ENCODE assay signal across 11 cellular contexts in the genomic region with DNA sequence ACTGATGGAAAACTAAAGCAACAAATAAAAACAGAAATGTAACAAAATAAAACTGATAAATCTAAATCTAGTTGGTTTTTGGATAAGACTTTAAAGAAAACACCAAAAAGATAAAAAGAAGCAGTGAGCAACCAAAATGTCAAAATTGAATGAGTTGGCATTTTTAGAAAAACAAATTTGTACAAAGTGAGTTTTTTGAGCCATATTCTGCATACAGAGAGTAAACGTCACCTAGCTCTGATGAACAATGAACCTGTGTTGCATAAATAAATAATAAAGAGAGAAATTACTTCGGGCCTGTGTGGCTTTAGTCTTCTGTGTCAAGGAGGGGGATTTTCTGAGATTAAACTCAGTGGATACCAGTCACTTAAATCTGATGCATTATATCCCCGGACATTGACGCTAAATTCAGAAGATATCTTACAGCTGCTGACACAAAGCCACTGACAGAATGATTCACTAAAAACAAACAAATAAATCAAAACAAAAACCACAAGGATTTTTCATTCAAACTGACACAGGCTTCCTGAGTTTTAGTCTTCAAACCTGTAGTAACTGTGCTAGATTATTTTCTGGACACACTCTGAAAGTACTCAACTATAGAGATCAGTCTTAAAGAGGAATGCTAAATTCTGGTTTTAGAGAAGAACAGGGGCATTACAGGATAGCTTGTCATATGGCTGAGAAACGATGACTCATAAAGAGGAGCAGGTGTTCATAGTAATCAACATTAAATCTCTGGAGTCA.
DNase-seq lines count a peak whose midpoint lies in the region; ATAC-seq and TF ChIP-seq lines count a peak whose summit lies in the region.
"Had no signal": no experiment of that assay in that cellular context is flagged by ENCODE, and none has a peak within 500 bp of the region (broad histone marks: within the 10 kb centered on the region; RNA-seq: fewer than 3 reads in every experiment).

No MANE protein-coding gene starts in this region.

- no peaks in the 10 kb centered on the region for H3K9me3 ChIP-seq in aorta (ENCODE audit: control insufficient read depth, low read length)

- DNase-seq in NCI-H82 (lab: John Stamatoyannopoulos, UW) (peak; percentile 37), NCI-H82 treated with DMSO at 0.1 percent for 48 hours (lab: John Stamatoyannopoulos, UW; ENCODE audit: unreplicated experiment) (no peak), NCI-H2107 (lab: John Stamatoyannopoulos, UW) (peak; percentile 6), SK-MEL-5 (ENCODE audit: low read depth, low spot score) (peak; percentile 5), renal cortical epithelial cell (ENCODE audit: low read depth) (peak; percentile 29), aorta (no peak)
- DNase-seq: activated CD4-positive, alpha-beta T cell treated with anti-CD3 and anti-CD28 coated beads, Interleukin-2, amount 10 ng/mL, durations not matched to agents 7 days and 5 days; activated effector memory CD4-positive, alpha-beta T cell treated with anti-CD3 and anti-CD28 coated beads, Interleukin-2, amount 50 U/mL, for 16 hours; NCI-H2227 treated with DMSO at 0.1 percent for 48 hours had no signal

- no peak overlapping the region for H3K4me3 ChIP-seq in aorta (ENCODE audit: low read length in 2 of 2)

- no peaks in the 10 kb centered on the region for H3K27me3 ChIP-seq in aorta (ENCODE audit: control insufficient read depth in 1 of 2, insufficient read depth in 2 of 2, low read length in 1 of 2)

- H3K36me3 ChIP-seq in aorta (ENCODE audit: control insufficient read depth in 1 of 2, insufficient read depth in 2 of 2, low read length in 1 of 2) = no peaks in the 10 kb centered on the region

- in situ Hi-C loops in SK-MEL-5 (cut with HindIII; ENCODE audit: low pct_unique_long_range_greater_than_20kb, low sequenced_read_pairs) = no loop called here

- 49 to 58% methylated on average over 5 of the region's 5 CpGs for WGBS in aorta, 2 donors

- intact Hi-C loops in aorta (cut with DNase I) = no loop called here

- H3K27ac ChIP-seq in aorta (ENCODE audit: low read depth in 1 of 2, low read length in 2 of 2) = no peak overlapping the region

- no peak for ATAC-seq in GM19463 (IDR thresholded peaks at IDR 0.05; ENCODE audit: unreplicated experiment)
- no peak for ATAC-seq in aorta (ENCODE audit: low FRiP score)
- ATAC-seq in SK-N-SH treated with all-trans-retinoic acid at 6 μM for 48 hours = no peak

- H3K4me1 ChIP-seq in aorta (ENCODE audit: control insufficient read depth in 1 of 2, insufficient read depth in 2 of 2, low read length in 2 of 2) = no peaks in the 10 kb centered on the region

TF ChIP-seq in SK-N-SH treated with all-trans-retinoic acid at 6 μM for 48 hours, 23 proteins besides CTCF, POLR2A, EP300 and RAD21 (continues in another document):
- TF ChIP-seq CSDC2 (CRISPR knock-in tag; IDR thresholded peaks at IDR 0.05) = no peak
- TF ChIP-seq, protein P1, sequence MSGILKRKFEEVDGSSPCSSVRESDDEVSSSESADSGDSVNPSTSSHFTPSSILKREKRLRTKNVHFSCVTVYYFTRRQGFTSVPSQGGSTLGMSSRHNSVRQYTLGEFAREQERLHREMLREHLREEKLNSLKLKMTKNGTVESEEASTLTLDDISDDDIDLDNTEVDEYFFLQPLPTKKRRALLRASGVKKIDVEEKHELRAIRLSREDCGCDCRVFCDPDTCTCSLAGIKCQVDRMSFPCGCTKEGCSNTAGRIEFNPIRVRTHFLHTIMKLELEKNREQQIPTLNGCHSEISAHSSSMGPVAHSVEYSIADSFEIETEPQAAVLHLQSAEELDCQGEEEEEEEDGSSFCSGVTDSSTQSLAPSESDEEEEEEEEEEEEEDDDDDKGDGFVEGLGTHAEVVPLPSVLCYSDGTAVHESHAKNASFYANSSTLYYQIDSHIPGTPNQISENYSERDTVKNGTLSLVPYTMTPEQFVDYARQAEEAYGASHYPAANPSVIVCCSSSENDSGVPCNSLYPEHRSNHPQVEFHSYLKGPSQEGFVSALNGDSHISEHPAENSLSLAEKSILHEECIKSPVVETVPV (CRISPR knock-in tag; IDR thresholded peaks at IDR 0.05) = no peak
- TF ChIP-seq, protein P2, sequence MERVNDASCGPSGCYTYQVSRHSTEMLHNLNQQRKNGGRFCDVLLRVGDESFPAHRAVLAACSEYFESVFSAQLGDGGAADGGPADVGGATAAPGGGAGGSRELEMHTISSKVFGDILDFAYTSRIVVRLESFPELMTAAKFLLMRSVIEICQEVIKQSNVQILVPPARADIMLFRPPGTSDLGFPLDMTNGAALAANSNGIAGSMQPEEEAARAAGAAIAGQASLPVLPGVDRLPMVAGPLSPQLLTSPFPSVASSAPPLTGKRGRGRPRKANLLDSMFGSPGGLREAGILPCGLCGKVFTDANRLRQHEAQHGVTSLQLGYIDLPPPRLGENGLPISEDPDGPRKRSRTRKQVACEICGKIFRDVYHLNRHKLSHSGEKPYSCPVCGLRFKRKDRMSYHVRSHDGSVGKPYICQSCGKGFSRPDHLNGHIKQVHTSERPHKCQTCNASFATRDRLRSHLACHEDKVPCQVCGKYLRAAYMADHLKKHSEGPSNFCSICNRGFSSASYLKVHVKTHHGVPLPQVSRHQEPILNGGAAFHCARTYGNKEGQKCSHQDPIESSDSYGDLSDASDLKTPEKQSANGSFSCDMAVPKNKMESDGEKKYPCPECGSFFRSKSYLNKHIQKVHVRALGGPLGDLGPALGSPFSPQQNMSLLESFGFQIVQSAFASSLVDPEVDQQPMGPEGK (CRISPR knock-in tag; IDR thresholded peaks at IDR 0.05; ENCODE audit: borderline replicate concordance) = no peak
- TF ChIP-seq ZFP3 (CRISPR knock-in tag; IDR thresholded peaks at IDR 0.05) = no peak
- TF ChIP-seq GLIS3 (CRISPR knock-in tag; IDR thresholded peaks at IDR 0.05) = no peak
- no peak for TF ChIP-seq TOX (CRISPR knock-in tag; IDR thresholded peaks at IDR 0.05; ENCODE audit: borderline replicate concordance)
- no peak for TF ChIP-seq ZNF70 (CRISPR knock-in tag; IDR thresholded peaks at IDR 0.05)
- TF ChIP-seq, protein P3, sequence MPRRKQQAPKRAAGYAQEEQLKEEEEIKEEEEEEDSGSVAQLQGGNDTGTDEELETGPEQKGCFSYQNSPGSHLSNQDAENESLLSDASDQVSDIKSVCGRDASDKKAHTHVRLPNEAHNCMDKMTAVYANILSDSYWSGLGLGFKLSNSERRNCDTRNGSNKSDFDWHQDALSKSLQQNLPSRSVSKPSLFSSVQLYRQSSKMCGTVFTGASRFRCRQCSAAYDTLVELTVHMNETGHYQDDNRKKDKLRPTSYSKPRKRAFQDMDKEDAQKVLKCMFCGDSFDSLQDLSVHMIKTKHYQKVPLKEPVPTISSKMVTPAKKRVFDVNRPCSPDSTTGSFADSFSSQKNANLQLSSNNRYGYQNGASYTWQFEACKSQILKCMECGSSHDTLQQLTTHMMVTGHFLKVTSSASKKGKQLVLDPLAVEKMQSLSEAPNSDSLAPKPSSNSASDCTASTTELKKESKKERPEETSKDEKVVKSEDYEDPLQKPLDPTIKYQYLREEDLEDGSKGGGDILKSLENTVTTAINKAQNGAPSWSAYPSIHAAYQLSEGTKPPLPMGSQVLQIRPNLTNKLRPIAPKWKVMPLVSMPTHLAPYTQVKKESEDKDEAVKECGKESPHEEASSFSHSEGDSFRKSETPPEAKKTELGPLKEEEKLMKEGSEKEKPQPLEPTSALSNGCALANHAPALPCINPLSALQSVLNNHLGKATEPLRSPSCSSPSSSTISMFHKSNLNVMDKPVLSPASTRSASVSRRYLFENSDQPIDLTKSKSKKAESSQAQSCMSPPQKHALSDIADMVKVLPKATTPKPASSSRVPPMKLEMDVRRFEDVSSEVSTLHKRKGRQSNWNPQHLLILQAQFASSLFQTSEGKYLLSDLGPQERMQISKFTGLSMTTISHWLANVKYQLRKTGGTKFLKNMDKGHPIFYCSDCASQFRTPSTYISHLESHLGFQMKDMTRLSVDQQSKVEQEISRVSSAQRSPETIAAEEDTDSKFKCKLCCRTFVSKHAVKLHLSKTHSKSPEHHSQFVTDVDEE (CRISPR knock-in tag; IDR thresholded peaks at IDR 0.05) = no peak
- TF ChIP-seq SNAI2 (CRISPR knock-in tag; IDR thresholded peaks at IDR 0.05) = no peak
- no peak for TF ChIP-seq PPARA (CRISPR knock-in tag; IDR thresholded peaks at IDR 0.05; ENCODE audit: borderline replicate concordance)
- TF ChIP-seq ZC3H10 (CRISPR knock-in tag; IDR thresholded peaks at IDR 0.05) = no peak
- no peak for TF ChIP-seq ARNTL (CRISPR knock-in tag; IDR thresholded peaks at IDR 0.05; ENCODE audit: borderline replicate concordance, low read depth)
- no peak for TF ChIP-seq OSR1 (CRISPR knock-in tag; IDR thresholded peaks at IDR 0.05)
- TF ChIP-seq, protein P4, sequence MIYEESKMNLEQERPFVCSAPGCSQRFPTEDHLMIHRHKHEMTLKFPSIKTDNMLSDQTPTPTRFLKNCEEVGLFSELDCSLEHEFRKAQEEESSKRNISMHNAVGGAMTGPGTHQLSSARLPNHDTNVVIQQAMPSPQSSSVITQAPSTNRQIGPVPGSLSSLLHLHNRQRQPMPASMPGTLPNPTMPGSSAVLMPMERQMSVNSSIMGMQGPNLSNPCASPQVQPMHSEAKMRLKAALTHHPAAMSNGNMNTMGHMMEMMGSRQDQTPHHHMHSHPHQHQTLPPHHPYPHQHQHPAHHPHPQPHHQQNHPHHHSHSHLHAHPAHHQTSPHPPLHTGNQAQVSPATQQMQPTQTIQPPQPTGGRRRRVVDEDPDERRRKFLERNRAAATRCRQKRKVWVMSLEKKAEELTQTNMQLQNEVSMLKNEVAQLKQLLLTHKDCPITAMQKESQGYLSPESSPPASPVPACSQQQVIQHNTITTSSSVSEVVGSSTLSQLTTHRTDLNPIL (CRISPR knock-in tag; IDR thresholded peaks at IDR 0.05; ENCODE audit: low read depth) = no peak
- TF ChIP-seq BACH2 (CRISPR knock-in tag; IDR thresholded peaks at IDR 0.05; ENCODE audit: borderline replicate concordance) = no peak
- no peak for TF ChIP-seq TCF4 (CRISPR knock-in tag; IDR thresholded peaks at IDR 0.05; ENCODE audit: borderline replicate concordance)
- no peak for TF ChIP-seq ZNF8 (CRISPR knock-in tag; IDR thresholded peaks at IDR 0.05)
- TF ChIP-seq ZNF565 (CRISPR knock-in tag; conservative IDR thresholded peaks at IDR 0.05; ENCODE audit: low read depth) = no peak

Comparison
In these comparisons a context has a peak if more than half of its experiments do, and no peak if none do; other contexts are left out.
1. DNase-seq: peak in NCI-H82 (single experiment), NCI-H2107 (single experiment), SK-MEL-5 (single experiment) and renal cortical epithelial cell (single experiment); none in NCI-H82 treated with DMSO at 0.1 percent for 48 hours (single experiment) and aorta (0 of 2).